25 cellular contexts compared by ENCODE assay signal in genomic region chr1:69441496-69441895, GRCh38.
"Had no signal": no experiment of that assay in that cellular context is flagged by ENCODE, and none has a peak within 500 bp of the region (broad histone marks: within the 10 kb centered on the region; RNA-seq: fewer than 3 reads in every experiment).

No MANE protein-coding gene starts in this region.

- ATAC-seq: esophagus mucosa; left cardiac atrium; left ventricle myocardium superior; stimulated activated naive B cell treated with anti-CD40 and anti-IgM and Interleukin-4, amounts not matched to agents 10 μg/mL and 1 μg/mL and 100 μg/mL, for 72 hours; stimulated activated naive CD8-positive, alpha-beta T cell treated with anti-CD3 and anti-CD28 coated beads, Interleukin-15, amount 100 ng/mL, for 72 hours had no signal

- H3K27ac ChIP-seq: colonic mucosa, parathyroid adenoma, prostate gland, sigmoid colon, skin epidermis, thoracic aorta, transverse colon had no signal

- H3K27me3 ChIP-seq: colonic mucosa, sigmoid colon, transverse colon had no signal

- H3K27me3 Mint-ChIP-seq: naive B cell; stimulated activated naive B cell treated with anti-CD40 and anti-IgM and Interleukin-4, amounts not matched to agents 10 μg/mL and 1 μg/mL and 100 μg/mL, for 72 hours; stimulated activated naive CD8-positive, alpha-beta T cell treated with anti-CD3 and anti-CD28 coated beads, Interleukin-15, amount 100 ng/mL, for 72 hours had no signal

- FAIRE-seq: endothelial cell of umbilical vein, kidney had no signal

- H3K4me1 ChIP-seq: colonic mucosa, parathyroid adenoma, prostate gland, sigmoid colon, transverse colon had no signal

- DNase-seq: cerebellar nuclear complex; colonic mucosa; dermis blood vessel endothelial cell; foreskin fibroblast; immature natural killer cell; kidney; left cardiac atrium; left ventricle myocardium superior; mesendoderm; naive B cell; nephron progenitor cell; retina; sigmoid colon; stimulated activated CD4-positive, alpha-beta T cell treated with anti-CD3 and anti-CD28 coated beads, Interleukin-2, amount 100 ng/mL, for 24 hours; stimulated activated CD4-positive, alpha-beta T cell treated with anti-CD3 and anti-CD28 coated beads, Interleukin-4, amount 100 ng/mL, for 4 hours; stimulated activated naive B cell treated with anti-CD40 and anti-IgM and Interleukin-4, amounts not matched to agents 10 μg/mL and 1 μg/mL and 100 μg/mL, for 72 hours; stimulated activated naive CD8-positive, alpha-beta T cell treated with anti-CD3 and anti-CD28 coated beads, Interleukin-15, amount 100 ng/mL, for 72 hours; transverse colon had no signal

- H3K36me3 ChIP-seq: colonic mucosa, prostate gland, sigmoid colon, thoracic aorta, transverse colon had no signal

- H3K36me3 Mint-ChIP-seq: immature natural killer cell; naive B cell; stimulated activated naive B cell treated with anti-CD40 and anti-IgM and Interleukin-4, amounts not matched to agents 10 μg/mL and 1 μg/mL and 100 μg/mL, for 72 hours had no signal

- H3K4me1 Mint-ChIP-seq: immature natural killer cell; naive B cell; stimulated activated naive B cell treated with anti-CD40 and anti-IgM and Interleukin-4, amounts not matched to agents 10 μg/mL and 1 μg/mL and 100 μg/mL, for 72 hours; stimulated activated naive CD8-positive, alpha-beta T cell treated with anti-CD3 and anti-CD28 coated beads, Interleukin-15, amount 100 ng/mL, for 72 hours had no signal

- H3K27ac Mint-ChIP-seq: immature natural killer cell; naive B cell; nephron progenitor cell; stimulated activated naive B cell treated with anti-CD40 and anti-IgM and Interleukin-4, amounts not matched to agents 10 μg/mL and 1 μg/mL and 100 μg/mL, for 72 hours; stimulated activated naive CD8-positive, alpha-beta T cell treated with anti-CD3 and anti-CD28 coated beads, Interleukin-15, amount 100 ng/mL, for 72 hours had no signal

- H3K4me3 ChIP-seq: colonic mucosa, lung, prostate gland, sigmoid colon, skin epidermis, thoracic aorta, transverse colon had no signal

- H3K4me3 Mint-ChIP-seq: immature natural killer cell; nephron progenitor cell; stimulated activated naive B cell treated with anti-CD40 and anti-IgM and Interleukin-4, amounts not matched to agents 10 μg/mL and 1 μg/mL and 100 μg/mL, for 72 hours; stimulated activated naive CD8-positive, alpha-beta T cell treated with anti-CD3 and anti-CD28 coated beads, Interleukin-15, amount 100 ng/mL, for 72 hours had no signal
